ENCODE assay signal across 1 cellular context in genomic region chr17:57988301-57989010, GRCh38.
A peak's percentile ranks its signal among the peaks of the same experiment; 100 is the strongest.
TF ChIP-seq lines count a peak whose summit lies in the region.

No MANE protein-coding gene starts in this region.

TF ChIP-seq in WTC11, 78 proteins besides CTCF, POLR2A, EP300 and RAD21 (continued from another document):
- no peak for TF ChIP-seq SMAD4 (CRISPR knock-in tag; IDR thresholded peaks at IDR 0.05)
- TF ChIP-seq RORB (CRISPR knock-in tag; IDR thresholded peaks at IDR 0.05): no peak
- TF ChIP-seq ZNF121 (CRISPR knock-in tag; IDR thresholded peaks at IDR 0.05): no peak
- TF ChIP-seq NR3C1 (CRISPR knock-in tag; conservative IDR thresholded peaks at IDR 0.05; ENCODE audit: low read depth): 0 out of 2 replicates have a peak, but pooled peaks have one; percentile 27
- no peak for TF ChIP-seq JAZF1 (CRISPR knock-in tag; IDR thresholded peaks at IDR 0.05)
- TF ChIP-seq TP53 (CRISPR knock-in tag; IDR thresholded peaks at IDR 0.05): no peak; the same call in 1 of the 2 replicates
- TF ChIP-seq CREM (CRISPR knock-in tag; IDR thresholded peaks at IDR 0.05): no peak
- no peak for TF ChIP-seq AFF4 (CRISPR knock-in tag; IDR thresholded peaks at IDR 0.05; ENCODE audit: borderline replicate concordance)
- TF ChIP-seq KAT7 (CRISPR knock-in tag; IDR thresholded peaks at IDR 0.05; ENCODE audit: borderline replicate concordance): no peak
- TF ChIP-seq JUN (CRISPR knock-in tag; IDR thresholded peaks at IDR 0.05): peak; percentile 53; the same call in 1 of the 2 replicates
- peak; percentile 52 for TF ChIP-seq GABPB1 (CRISPR knock-in tag; IDR thresholded peaks at IDR 0.05)
- no peak for TF ChIP-seq FOXP4 (CRISPR knock-in tag; IDR thresholded peaks at IDR 0.05)
- peak; percentile 41; the same call in 1 of the 2 replicates for TF ChIP-seq ESRRA (CRISPR knock-in tag; IDR thresholded peaks at IDR 0.05; ENCODE audit: borderline replicate concordance)
- TF ChIP-seq EMX1 (CRISPR knock-in tag; IDR thresholded peaks at IDR 0.05): peak; percentile 97
- no peak for TF ChIP-seq PRDM15 (CRISPR knock-in tag; IDR thresholded peaks at IDR 0.05)
- no peak for TF ChIP-seq IRF1 (CRISPR knock-in tag; IDR thresholded peaks at IDR 0.05)
- TF ChIP-seq MXD4 (CRISPR knock-in tag; IDR thresholded peaks at IDR 0.05; ENCODE audit: borderline replicate concordance): no peak
- TF ChIP-seq TEAD4 (CRISPR knock-in tag; IDR thresholded peaks at IDR 0.05): 0 out of 2 replicates have a peak, but pooled peaks have one; percentile 38
- TF ChIP-seq ELF4 (CRISPR knock-in tag; IDR thresholded peaks at IDR 0.05; ENCODE audit: low read depth): no peak
- TF ChIP-seq ZBTB43 (CRISPR knock-in tag; IDR thresholded peaks at IDR 0.05): no peak
- TF ChIP-seq RELA (CRISPR knock-in tag; IDR thresholded peaks at IDR 0.05; ENCODE audit: borderline replicate concordance): no peak
- peak; percentile 99 for TF ChIP-seq ZNF416 (CRISPR knock-in tag; IDR thresholded peaks at IDR 0.05)
- TF ChIP-seq ARID4B (CRISPR knock-in tag; IDR thresholded peaks at IDR 0.05; ENCODE audit: borderline replicate concordance): 0 out of 2 replicates have a peak, but pooled peaks have one; percentile 59
- no peak for TF ChIP-seq GTF2I (CRISPR knock-in tag; conservative IDR thresholded peaks at IDR 0.05)
- TF ChIP-seq ZNF396 (CRISPR knock-in tag; IDR thresholded peaks at IDR 0.05; ENCODE audit: borderline replicate concordance): no peak
- peak; percentile 89 for TF ChIP-seq ZMAT4 (CRISPR knock-in tag; IDR thresholded peaks at IDR 0.05)
- TF ChIP-seq ERG (CRISPR knock-in tag; IDR thresholded peaks at IDR 0.05): peak; percentile 98
- no peak for TF ChIP-seq ZNF232 (CRISPR knock-in tag; IDR thresholded peaks at IDR 0.05)
- no peak for TF ChIP-seq USF1 (CRISPR knock-in tag; IDR thresholded peaks at IDR 0.05)
- TF ChIP-seq MAX (CRISPR knock-in tag; IDR thresholded peaks at IDR 0.05): 0 out of 2 replicates have a peak, but pooled peaks have one; percentile 25
- TF ChIP-seq ZNF263 (CRISPR knock-in tag; IDR thresholded peaks at IDR 0.05; ENCODE audit: low read depth): no peak
